Comparison of ENCODE assay signal across 1 cellular context in the genomic region with DNA sequence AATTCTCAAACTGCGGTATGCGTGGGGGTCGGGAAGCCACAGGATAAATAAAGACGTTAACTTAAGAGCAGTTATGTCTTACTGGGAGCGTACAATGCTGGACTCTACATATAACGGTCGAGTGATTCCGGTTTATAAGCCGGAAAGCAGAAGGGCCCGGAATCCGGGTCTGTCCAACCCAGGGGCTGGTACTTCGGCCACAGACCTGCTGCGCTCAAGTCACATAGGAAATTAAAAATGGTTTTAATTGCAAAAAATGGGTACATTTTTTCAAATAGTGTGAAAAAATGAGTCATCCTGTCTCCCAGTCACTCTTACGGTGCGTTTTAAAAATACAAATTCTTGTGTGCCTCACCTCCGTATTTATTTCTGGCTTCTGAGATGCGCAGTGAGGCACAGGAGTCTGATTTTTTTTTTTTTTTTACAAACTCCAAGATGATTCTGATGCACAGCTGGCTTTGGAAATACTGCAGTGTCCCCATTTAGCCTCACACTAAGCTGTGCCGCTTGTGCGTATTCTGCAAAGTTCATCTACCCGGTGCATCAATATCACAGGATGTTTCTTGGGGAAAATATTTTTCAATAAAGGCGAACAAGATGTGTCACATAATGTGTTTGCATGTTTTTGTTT.
A peak's percentile ranks its signal among the peaks of the same experiment; 100 is the strongest.
TF ChIP-seq lines count a peak whose summit lies in the region.

No MANE protein-coding gene starts in this region.

TF ChIP-seq in HepG2, 621 proteins besides CTCF, POLR2A, EP300 and RAD21 (continued from another document and continues in another):
- TF ChIP-seq NFE2L1 (CRISPR knock-in tag; IDR thresholded peaks at IDR 0.05; ENCODE audit: borderline replicate concordance) = no peak
- TF ChIP-seq, protein P1, sequence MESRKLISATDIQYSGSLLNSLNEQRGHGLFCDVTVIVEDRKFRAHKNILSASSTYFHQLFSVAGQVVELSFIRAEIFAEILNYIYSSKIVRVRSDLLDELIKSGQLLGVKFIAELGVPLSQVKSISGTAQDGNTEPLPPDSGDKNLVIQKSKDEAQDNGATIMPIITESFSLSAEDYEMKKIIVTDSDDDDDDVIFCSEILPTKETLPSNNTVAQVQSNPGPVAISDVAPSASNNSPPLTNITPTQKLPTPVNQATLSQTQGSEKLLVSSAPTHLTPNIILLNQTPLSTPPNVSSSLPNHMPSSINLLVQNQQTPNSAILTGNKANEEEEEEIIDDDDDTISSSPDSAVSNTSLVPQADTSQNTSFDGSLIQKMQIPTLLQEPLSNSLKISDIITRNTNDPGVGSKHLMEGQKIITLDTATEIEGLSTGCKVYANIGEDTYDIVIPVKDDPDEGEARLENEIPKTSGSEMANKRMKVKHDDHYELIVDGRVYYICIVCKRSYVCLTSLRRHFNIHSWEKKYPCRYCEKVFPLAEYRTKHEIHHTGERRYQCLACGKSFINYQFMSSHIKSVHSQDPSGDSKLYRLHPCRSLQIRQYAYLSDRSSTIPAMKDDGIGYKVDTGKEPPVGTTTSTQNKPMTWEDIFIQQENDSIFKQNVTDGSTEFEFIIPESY (CRISPR knock-in tag; IDR thresholded peaks at IDR 0.05) = no peak
- 0 out of 2 replicates have a peak, but pooled peaks have one; percentile 46 for TF ChIP-seq RFX3 (CRISPR knock-in tag; IDR thresholded peaks at IDR 0.05)
- TF ChIP-seq, protein P2, sequence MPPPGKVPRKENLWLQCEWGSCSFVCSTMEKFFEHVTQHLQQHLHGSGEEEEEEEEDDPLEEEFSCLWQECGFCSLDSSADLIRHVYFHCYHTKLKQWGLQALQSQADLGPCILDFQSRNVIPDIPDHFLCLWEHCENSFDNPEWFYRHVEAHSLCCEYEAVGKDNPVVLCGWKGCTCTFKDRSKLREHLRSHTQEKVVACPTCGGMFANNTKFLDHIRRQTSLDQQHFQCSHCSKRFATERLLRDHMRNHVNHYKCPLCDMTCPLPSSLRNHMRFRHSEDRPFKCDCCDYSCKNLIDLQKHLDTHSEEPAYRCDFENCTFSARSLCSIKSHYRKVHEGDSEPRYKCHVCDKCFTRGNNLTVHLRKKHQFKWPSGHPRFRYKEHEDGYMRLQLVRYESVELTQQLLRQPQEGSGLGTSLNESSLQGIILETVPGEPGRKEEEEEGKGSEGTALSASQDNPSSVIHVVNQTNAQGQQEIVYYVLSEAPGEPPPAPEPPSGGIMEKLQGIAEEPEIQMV (CRISPR knock-in tag; IDR thresholded peaks at IDR 0.05; ENCODE audit: low read depth) = no peak
- TF ChIP-seq, protein P3, sequence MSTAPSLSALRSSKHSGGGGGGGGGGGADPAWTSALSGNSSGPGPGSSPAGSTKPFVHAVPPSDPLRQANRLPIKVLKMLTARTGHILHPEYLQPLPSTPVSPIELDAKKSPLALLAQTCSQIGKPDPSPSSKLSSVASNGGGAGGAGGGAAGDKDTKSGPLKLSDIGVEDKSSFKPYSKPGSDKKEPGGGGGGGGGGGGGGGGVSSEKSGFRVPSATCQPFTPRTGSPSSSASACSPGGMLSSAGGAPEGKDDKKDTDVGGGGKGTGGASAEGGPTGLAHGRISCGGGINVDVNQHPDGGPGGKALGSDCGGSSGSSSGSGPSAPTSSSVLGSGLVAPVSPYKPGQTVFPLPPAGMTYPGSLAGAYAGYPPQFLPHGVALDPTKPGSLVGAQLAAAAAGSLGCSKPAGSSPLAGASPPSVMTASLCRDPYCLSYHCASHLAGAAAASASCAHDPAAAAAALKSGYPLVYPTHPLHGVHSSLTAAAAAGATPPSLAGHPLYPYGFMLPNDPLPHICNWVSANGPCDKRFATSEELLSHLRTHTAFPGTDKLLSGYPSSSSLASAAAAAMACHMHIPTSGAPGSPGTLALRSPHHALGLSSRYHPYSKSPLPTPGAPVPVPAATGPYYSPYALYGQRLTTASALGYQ (CRISPR knock-in tag; IDR thresholded peaks at IDR 0.05) = 0 out of 2 replicates have a peak, but pooled peaks have one; percentile 15
- TF ChIP-seq ZNF264 (CRISPR knock-in tag; IDR thresholded peaks at IDR 0.05) = 0 out of 2 replicates have a peak, but pooled peaks have one; percentile 52
- TF ChIP-seq DNMT1 (CRISPR knock-in tag; IDR thresholded peaks at IDR 0.05) = no peak
- peak; percentile 86; the same call in 1 of the 2 replicates for TF ChIP-seq SIN3B (IDR thresholded peaks at IDR 0.05; ENCODE audit: low read length)
- TF ChIP-seq, protein P4, sequence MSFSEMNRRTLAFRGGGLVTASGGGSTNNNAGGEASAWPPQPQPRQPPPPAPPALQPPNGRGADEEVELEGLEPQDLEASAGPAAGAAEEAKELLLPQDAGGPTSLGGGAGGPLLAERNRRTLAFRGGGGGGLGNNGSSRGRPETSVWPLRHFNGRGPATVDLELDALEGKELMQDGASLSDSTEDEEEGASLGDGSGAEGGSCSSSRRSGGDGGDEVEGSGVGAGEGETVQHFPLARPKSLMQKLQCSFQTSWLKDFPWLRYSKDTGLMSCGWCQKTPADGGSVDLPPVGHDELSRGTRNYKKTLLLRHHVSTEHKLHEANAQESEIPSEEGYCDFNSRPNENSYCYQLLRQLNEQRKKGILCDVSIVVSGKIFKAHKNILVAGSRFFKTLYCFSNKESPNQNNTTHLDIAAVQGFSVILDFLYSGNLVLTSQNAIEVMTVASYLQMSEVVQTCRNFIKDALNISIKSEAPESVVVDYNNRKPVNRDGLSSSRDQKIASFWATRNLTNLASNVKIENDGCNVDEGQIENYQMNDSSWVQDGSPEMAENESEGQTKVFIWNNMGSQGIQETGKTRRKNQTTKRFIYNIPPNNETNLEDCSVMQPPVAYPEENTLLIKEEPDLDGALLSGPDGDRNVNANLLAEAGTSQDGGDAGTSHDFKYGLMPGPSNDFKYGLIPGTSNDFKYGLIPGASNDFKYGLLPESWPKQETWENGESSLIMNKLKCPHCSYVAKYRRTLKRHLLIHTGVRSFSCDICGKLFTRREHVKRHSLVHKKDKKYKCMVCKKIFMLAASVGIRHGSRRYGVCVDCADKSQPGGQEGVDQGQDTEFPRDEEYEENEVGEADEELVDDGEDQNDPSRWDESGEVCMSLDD (CRISPR knock-in tag; IDR thresholded peaks at IDR 0.05; ENCODE audit: borderline replicate concordance) = 0 out of 2 replicates have a peak, but pooled peaks have one; percentile 12
- TF ChIP-seq, protein P5, sequence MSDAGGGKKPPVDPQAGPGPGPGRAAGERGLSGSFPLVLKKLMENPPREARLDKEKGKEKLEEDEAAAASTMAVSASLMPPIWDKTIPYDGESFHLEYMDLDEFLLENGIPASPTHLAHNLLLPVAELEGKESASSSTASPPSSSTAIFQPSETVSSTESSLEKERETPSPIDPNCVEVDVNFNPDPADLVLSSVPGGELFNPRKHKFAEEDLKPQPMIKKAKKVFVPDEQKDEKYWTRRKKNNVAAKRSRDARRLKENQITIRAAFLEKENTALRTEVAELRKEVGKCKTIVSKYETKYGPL (CRISPR knock-in tag; IDR thresholded peaks at IDR 0.05) = 0 out of 2 replicates have a peak, but pooled peaks have one; percentile 37
- TF ChIP-seq ZNF879 (CRISPR knock-in tag; IDR thresholded peaks at IDR 0.05) = no peak
- TF ChIP-seq EEA1 (CRISPR knock-in tag; IDR thresholded peaks at IDR 0.05; ENCODE audit: borderline replicate concordance) = no peak
- no peak for TF ChIP-seq SNRNP70 (IDR thresholded peaks at IDR 0.05; ENCODE audit: low read depth, low read length)
- TF ChIP-seq ZNF670 (CRISPR knock-in tag; IDR thresholded peaks at IDR 0.05; ENCODE audit: borderline replicate concordance) = peak; percentile 43; the same call in 1 of the 2 replicates
- 0 out of 2 replicates have a peak, but pooled peaks have one; percentile 23 for TF ChIP-seq ZNF501 (CRISPR knock-in tag; IDR thresholded peaks at IDR 0.05)
- TF ChIP-seq MYC (CRISPR knock-in tag; IDR thresholded peaks at IDR 0.05; ENCODE audit: borderline replicate concordance) = no peak
- TF ChIP-seq ZNF782 (CRISPR knock-in tag; IDR thresholded peaks at IDR 0.05; ENCODE audit: borderline replicate concordance) = no peak
- TF ChIP-seq, protein P6, sequence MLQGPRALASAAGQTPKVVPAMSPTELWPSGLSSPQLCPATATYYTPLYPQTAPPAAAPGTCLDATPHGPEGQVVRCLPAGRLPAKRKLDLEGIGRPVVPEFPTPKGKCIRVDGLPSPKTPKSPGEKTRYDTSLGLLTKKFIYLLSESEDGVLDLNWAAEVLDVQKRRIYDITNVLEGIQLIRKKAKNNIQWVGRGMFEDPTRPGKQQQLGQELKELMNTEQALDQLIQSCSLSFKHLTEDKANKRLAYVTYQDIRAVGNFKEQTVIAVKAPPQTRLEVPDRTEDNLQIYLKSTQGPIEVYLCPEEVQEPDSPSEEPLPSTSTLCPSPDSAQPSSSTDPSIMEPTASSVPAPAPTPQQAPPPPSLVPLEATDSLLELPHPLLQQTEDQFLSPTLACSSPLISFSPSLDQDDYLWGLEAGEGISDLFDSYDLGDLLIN (CRISPR knock-in tag; IDR thresholded peaks at IDR 0.05; ENCODE audit: borderline replicate concordance) = peak; percentile 78; the same call in 1 of the 2 replicates
- peak; percentile 17; the same call in 1 of the 2 replicates for TF ChIP-seq ZNF224 (CRISPR knock-in tag; IDR thresholded peaks at IDR 0.05)
- TF ChIP-seq, protein P7, sequence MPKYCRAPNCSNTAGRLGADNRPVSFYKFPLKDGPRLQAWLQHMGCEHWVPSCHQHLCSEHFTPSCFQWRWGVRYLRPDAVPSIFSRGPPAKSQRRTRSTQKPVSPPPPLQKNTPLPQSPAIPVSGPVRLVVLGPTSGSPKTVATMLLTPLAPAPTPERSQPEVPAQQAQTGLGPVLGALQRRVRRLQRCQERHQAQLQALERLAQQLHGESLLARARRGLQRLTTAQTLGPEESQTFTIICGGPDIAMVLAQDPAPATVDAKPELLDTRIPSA (CRISPR knock-in tag; IDR thresholded peaks at IDR 0.05; ENCODE audit: borderline replicate concordance) = no peak
- no peak; the same call in 1 of the 2 replicates for TF ChIP-seq MTF1 (CRISPR knock-in tag; IDR thresholded peaks at IDR 0.05)
- TF ChIP-seq ATF7 (IDR thresholded peaks at IDR 0.05) = no peak
- no peak for TF ChIP-seq ATF7 (CRISPR knock-in tag; IDR thresholded peaks at IDR 0.05)
- TF ChIP-seq, protein P8, sequence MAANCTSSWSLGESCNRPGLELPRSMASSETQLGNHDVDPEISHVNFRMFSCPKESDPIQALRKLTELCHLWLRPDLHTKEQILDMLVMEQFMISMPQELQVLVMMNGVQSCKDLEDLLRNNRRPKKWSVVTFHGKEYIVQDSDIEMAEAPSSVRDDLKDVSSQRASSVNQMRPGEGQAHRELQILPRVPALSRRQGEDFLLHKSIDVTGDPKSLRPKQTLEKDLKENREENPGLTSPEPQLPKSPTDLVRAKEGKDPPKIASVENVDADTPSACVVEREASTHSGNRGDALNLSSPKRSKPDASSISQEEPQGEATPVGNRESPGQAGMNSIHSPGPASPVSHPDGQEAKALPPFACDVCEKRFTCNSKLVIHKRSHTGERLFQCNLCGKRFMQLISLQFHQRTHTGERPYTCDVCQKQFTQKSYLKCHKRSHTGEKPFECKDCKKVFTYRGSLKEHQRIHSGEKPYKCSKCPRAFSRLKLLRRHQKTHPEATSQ (CRISPR knock-in tag; IDR thresholded peaks at IDR 0.05; ENCODE audit: borderline replicate concordance) = no peak
- TF ChIP-seq ZFX (CRISPR knock-in tag; IDR thresholded peaks at IDR 0.05; ENCODE audit: low read depth) = no peak; the same call in none of the 2 replicates
- TF ChIP-seq KDM2A (CRISPR knock-in tag; IDR thresholded peaks at IDR 0.05; ENCODE audit: borderline replicate concordance, low read depth) = no peak
- TF ChIP-seq SP2 (CRISPR knock-in tag; IDR thresholded peaks at IDR 0.05) = no peak; the same call in 1 of the 2 replicates
- TF ChIP-seq, protein P9, sequence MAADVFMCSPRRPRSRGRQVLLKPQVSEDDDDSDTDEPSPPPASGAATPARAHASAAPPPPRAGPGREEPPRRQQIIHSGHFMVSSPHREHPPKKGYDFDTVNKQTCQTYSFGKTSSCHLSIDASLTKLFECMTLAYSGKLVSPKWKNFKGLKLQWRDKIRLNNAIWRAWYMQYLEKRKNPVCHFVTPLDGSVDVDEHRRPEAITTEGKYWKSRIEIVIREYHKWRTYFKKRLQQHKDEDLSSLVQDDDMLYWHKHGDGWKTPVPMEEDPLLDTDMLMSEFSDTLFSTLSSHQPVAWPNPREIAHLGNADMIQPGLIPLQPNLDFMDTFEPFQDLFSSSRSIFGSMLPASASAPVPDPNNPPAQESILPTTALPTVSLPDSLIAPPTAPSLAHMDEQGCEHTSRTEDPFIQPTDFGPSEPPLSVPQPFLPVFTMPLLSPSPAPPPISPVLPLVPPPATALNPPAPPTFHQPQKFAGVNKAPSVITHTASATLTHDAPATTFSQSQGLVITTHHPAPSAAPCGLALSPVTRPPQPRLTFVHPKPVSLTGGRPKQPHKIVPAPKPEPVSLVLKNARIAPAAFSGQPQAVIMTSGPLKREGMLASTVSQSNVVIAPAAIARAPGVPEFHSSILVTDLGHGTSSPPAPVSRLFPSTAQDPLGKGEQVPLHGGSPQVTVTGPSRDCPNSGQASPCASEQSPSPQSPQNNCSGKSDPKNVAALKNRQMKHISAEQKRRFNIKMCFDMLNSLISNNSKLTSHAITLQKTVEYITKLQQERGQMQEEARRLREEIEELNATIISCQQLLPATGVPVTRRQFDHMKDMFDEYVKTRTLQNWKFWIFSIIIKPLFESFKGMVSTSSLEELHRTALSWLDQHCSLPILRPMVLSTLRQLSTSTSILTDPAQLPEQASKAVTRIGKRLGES (CRISPR knock-in tag; IDR thresholded peaks at IDR 0.05; ENCODE audit: borderline replicate concordance) = no peak
- TF ChIP-seq, protein P10, sequence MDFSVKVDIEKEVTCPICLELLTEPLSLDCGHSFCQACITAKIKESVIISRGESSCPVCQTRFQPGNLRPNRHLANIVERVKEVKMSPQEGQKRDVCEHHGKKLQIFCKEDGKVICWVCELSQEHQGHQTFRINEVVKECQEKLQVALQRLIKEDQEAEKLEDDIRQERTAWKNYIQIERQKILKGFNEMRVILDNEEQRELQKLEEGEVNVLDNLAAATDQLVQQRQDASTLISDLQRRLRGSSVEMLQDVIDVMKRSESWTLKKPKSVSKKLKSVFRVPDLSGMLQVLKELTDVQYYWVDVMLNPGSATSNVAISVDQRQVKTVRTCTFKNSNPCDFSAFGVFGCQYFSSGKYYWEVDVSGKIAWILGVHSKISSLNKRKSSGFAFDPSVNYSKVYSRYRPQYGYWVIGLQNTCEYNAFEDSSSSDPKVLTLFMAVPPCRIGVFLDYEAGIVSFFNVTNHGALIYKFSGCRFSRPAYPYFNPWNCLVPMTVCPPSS (IDR thresholded peaks at IDR 0.05) = no peak
- TF ChIP-seq, protein P11, sequence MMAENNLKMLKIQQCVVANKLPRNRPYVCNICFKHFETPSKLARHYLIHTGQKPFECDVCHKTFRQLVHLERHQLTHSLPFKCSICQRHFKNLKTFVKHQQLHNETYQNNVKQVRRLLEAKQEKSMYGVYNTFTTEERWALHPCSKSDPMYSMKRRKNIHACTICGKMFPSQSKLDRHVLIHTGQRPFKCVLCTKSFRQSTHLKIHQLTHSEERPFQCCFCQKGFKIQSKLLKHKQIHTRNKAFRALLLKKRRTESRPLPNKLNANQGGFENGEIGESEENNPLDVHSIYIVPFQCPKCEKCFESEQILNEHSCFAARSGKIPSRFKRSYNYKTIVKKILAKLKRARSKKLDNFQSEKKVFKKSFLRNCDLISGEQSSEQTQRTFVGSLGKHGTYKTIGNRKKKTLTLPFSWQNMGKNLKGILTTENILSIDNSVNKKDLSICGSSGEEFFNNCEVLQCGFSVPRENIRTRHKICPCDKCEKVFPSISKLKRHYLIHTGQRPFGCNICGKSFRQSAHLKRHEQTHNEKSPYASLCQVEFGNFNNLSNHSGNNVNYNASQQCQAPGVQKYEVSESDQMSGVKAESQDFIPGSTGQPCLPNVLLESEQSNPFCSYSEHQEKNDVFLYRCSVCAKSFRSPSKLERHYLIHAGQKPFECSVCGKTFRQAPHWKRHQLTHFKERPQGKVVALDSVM (CRISPR knock-in tag; IDR thresholded peaks at IDR 0.05) = no peak
- TF ChIP-seq ZNF629 (CRISPR knock-in tag; conservative IDR thresholded peaks at IDR 0.05) = no peak
- TF ChIP-seq BRD4 (CRISPR knock-in tag; IDR thresholded peaks at IDR 0.05) = no peak
- no peak for TF ChIP-seq CAMTA2 (CRISPR knock-in tag; IDR thresholded peaks at IDR 0.05; ENCODE audit: borderline replicate concordance)
- TF ChIP-seq CREM (IDR thresholded peaks at IDR 0.05) = peak; percentile 26; the same call in 1 of the 2 replicates
- TF ChIP-seq CREM (CRISPR knock-in tag; IDR thresholded peaks at IDR 0.05) = no peak
- TF ChIP-seq JUNB (CRISPR knock-in tag; IDR thresholded peaks at IDR 0.05; ENCODE audit: borderline replicate concordance) = no peak
